1 cellular context compared by ENCODE assay signal in the genomic region with DNA sequence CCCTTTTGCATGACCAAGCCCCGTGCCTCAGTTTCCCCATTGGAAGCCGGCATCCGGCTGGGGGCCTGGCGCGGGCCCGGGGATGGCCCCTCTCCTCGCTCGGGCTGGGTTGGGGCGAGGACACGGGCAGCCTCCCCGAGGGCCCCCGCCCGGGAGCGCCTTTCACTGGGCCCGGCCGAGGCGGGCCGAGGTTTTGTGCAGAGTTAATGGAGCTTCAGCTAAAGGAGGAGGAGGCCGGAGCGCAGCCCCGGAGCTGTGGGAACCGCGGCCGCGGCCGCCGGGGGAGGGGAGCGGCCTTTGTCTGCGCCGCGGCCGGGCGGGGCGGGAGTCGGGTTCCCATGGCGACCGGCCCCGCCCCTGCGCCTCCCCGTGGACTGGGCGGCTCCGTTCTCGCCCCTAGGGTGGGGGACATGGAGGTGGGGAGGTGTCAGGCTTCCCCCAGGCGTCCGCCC.
TF ChIP-seq lines count a peak whose summit lies in the region.

No MANE protein-coding gene starts in this region.

TF ChIP-seq in K562, 482 proteins besides CTCF, POLR2A, EP300 and RAD21 (continued from another document):
- no peak for TF ChIP-seq SNAPC5 (CRISPR knock-in tag; IDR thresholded peaks at IDR 0.05)
- peak; percentile 26 to 58; a peak in 3 of 4 replicates for TF ChIP-seq MAZ (CRISPR knock-in tag; conservative IDR thresholded peaks at IDR 0.05 in 1 of 2, IDR thresholded peaks at IDR 0.05 in 1 of 2)
- TF ChIP-seq TBP (optimal IDR thresholded peaks at IDR 0.05; ENCODE audit: low read depth, low read length) = no peak
